ENCODE assay signal across 17 cellular contexts in the genomic region with DNA sequence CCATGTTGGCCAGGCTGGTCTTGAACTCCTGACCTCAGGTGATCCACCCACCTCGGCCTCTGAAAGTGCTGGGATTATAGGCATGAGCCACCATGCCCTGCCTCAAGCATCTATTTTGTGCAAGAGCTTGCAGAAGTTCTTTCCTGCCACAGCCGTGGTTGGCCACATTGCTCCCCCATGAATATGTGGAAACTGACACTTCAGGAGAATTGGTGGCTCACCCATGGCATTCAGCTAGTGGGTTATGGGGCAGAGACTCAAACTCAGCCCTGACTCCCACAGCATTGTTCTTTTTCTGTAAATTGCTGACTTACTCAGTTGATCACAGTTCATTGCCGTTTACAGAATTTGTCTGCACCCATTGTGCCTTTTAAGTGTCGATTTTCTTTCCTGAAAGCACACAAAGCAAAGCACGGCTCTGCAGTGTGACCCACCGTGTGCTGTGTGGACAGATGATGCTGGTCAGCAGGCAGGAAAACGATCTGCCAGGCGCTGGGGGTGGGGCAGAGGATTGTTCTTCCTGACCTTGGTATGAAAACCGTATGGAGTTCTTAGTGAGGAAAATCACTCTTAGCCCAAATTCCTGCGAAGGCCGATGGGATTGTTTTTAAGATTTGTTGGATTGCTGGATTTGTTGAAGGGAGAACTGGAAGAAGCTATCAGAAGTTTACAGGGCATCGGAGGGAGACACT.
A peak's percentile ranks its signal among the peaks of the same experiment; 100 is the strongest.
DNase-seq lines count a peak whose midpoint lies in the region; ATAC-seq and TF ChIP-seq lines count a peak whose summit lies in the region.
"Had no signal": no experiment of that assay in that cellular context is flagged by ENCODE, and none has a peak within 500 bp of the region (broad histone marks: within the 10 kb centered on the region; RNA-seq: fewer than 3 reads in every experiment).

No MANE protein-coding gene starts in this region.

- ATAC-seq in WTC11 (no peak), left lobe of liver (peak; percentile 38), GM21367 (IDR thresholded peaks at IDR 0.05; ENCODE audit: unreplicated experiment) (no peak)
- ATAC-seq in effector memory CD8-positive, alpha-beta T cell (replicated peaks): no peak
- ATAC-seq: T-cell had no signal

- TF ChIP-seq POLR2A in tibial nerve (IDR thresholded peaks at IDR 0.05): no peak

- CTCF ChIA-PET in WTC11 (lab: Charles Lee): interaction anchor here (1.3 kb wide), 1 partner anchor 13 kb away, joined by 5 read pairs; no protein-coding TSS in a partner anchor

- H3K36me3 ChIP-seq in right atrium auricular region (no peaks in the 10 kb centered on the region), tibial nerve (no peaks in the 10 kb centered on the region)

- H3K9me3 Mint-ChIP-seq in WTC11: no peaks in the 10 kb centered on the region
- H3K9me3 Mint-ChIP-seq in effector memory CD8-positive, alpha-beta T cell: no peaks in the 10 kb centered on the region
- H3K9me3 Mint-ChIP-seq: activated naive CD8-positive, alpha-beta T cell treated with anti-CD3 and anti-CD28 coated beads, Interleukin-2, amount 10 ng/mL, durations not matched to agents 7 days and 5 days; IgD-negative memory B cell; T-cell had no signal

- H3K4me1 ChIP-seq in right atrium auricular region (peaks cover 0 to 26% of the 10 kb centered on the region in 2 donors), tibial nerve (peaks cover 3 to 82% (median 30%) of the 10 kb centered on the region in 4 donors)
- H3K4me1 ChIP-seq: parathyroid adenoma had no signal

- no peaks in the 10 kb centered on the region for H3K27me3 ChIP-seq in right atrium auricular region
- H3K27me3 ChIP-seq in tibial nerve: no peaks in the 10 kb centered on the region

- H3K36me3 Mint-ChIP-seq in WTC11: no peaks in the 10 kb centered on the region
- H3K36me3 Mint-ChIP-seq in effector memory CD8-positive, alpha-beta T cell (ENCODE audit: insufficient read depth): peaks cover 7% of the 10 kb centered on the region
- H3K36me3 Mint-ChIP-seq: IgD-negative memory B cell, T-cell had no signal

- H3K4me1 Mint-ChIP-seq in WTC11: peaks cover 36% of the 10 kb centered on the region
- H3K4me1 Mint-ChIP-seq in effector memory CD8-positive, alpha-beta T cell (ENCODE audit: low read depth in 2 of 2): peaks cover 38 to 63% of the 10 kb centered on the region in 2 donors

- DNase-seq in right atrium auricular region (ENCODE audit: low spot score) (peak; percentile 54), cardiac septum (ENCODE audit: low spot score) (no peak), WTC11 (ENCODE audit: low spot score) (no peak), left lobe of liver (ENCODE audit: low spot score) (peak; percentile 70), tibial nerve (ENCODE audit: low spot score in 2 of 2) (no peak), NCI-H69 (lab: John Stamatoyannopoulos, UW) (no peak)
- no peak for DNase-seq in effector memory CD8-positive, alpha-beta T cell
- DNase-seq: activated naive CD8-positive, alpha-beta T cell treated with anti-CD3 and anti-CD28 coated beads, Interleukin-2, amount 10 ng/mL, durations not matched to agents 7 days and 5 days; erythroblast; mammary epithelial cell; NCI-H1417 treated with DMSO at 0.1 percent for 48 hours; NCI-H446 treated with DMSO at 0.1 percent for 48 hours; PC-9; T-cell had no signal

- no peak for TF ChIP-seq CTCF in right atrium auricular region (IDR thresholded peaks at IDR 0.05)
- TF ChIP-seq CTCF in WTC11 (IDR thresholded peaks at IDR 0.05): no peak
- TF ChIP-seq CTCF in tibial nerve (IDR thresholded peaks at IDR 0.05): no peak

- POLR2A ChIA-PET in WTC11 (lab: Charles Lee): interaction anchor here (1.3 kb wide), 1 partner anchor 32 kb away, joined by 3 read pairs; no protein-coding TSS in a partner anchor

- H3K9me3 ChIP-seq in right atrium auricular region (no peaks in the 10 kb centered on the region), tibial nerve (no peaks in the 10 kb centered on the region)

- H3K27ac Mint-ChIP-seq in WTC11: peak overlapping the region; percentile 55; the same call in 1 of the 2 replicates
- no peak overlapping the region for H3K27ac Mint-ChIP-seq in effector memory CD8-positive, alpha-beta T cell

- H3K4me3 Mint-ChIP-seq in WTC11: no peak overlapping the region
- H3K4me3 Mint-ChIP-seq in effector memory CD8-positive, alpha-beta T cell: no peak overlapping the region
- H3K4me3 Mint-ChIP-seq: activated naive CD8-positive, alpha-beta T cell treated with anti-CD3 and anti-CD28 coated beads, Interleukin-2, amount 10 ng/mL, durations not matched to agents 7 days and 5 days; T-cell had no signal

- H3K27ac ChIP-seq in right atrium auricular region (no peak overlapping the region), tibial nerve (peak overlapping the region in 3 of 4 donors; percentile 46 to 81 (median 79))
- H3K27ac ChIP-seq: parathyroid adenoma had no signal

- intact Hi-C loops in cardiac septum (cut with DNase I): loop anchor here (5.0 kb wide), 1 partner anchor 114 kb away; a partner anchor contains a TSS

- H3K27me3 Mint-ChIP-seq in WTC11 (ENCODE audit: low read depth): no peaks in the 10 kb centered on the region
- H3K27me3 Mint-ChIP-seq in effector memory CD8-positive, alpha-beta T cell: no peaks in the 10 kb centered on the region
- H3K27me3 Mint-ChIP-seq: activated naive CD8-positive, alpha-beta T cell treated with anti-CD3 and anti-CD28 coated beads, Interleukin-2, amount 10 ng/mL, durations not matched to agents 7 days and 5 days; T-cell had no signal

- no peak overlapping the region for H3K4me3 ChIP-seq in right atrium auricular region
- H3K4me3 ChIP-seq in tibial nerve: no peak overlapping the region
- H3K4me3 ChIP-seq: PC-9 had no signal

- TF ChIP-seq EP300 in tibial nerve (IDR thresholded peaks at IDR 0.05): no peak

- WGBS in tibial nerve, 2 donors: 22 to 27% methylated on average over 12 of the region's 12 CpGs

TF ChIP-seq in WTC11, 78 proteins besides CTCF, POLR2A, EP300 and RAD21:
- TF ChIP-seq, protein P1, sequence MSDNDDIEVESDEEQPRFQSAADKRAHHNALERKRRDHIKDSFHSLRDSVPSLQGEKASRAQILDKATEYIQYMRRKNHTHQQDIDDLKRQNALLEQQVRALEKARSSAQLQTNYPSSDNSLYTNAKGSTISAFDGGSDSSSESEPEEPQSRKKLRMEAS (CRISPR knock-in tag; IDR thresholded peaks at IDR 0.05): no peak
- no peak for TF ChIP-seq NR2C2 (CRISPR knock-in tag; IDR thresholded peaks at IDR 0.05)
- TF ChIP-seq TEAD4 (CRISPR knock-in tag; IDR thresholded peaks at IDR 0.05): no peak
- TF ChIP-seq, protein P2, sequence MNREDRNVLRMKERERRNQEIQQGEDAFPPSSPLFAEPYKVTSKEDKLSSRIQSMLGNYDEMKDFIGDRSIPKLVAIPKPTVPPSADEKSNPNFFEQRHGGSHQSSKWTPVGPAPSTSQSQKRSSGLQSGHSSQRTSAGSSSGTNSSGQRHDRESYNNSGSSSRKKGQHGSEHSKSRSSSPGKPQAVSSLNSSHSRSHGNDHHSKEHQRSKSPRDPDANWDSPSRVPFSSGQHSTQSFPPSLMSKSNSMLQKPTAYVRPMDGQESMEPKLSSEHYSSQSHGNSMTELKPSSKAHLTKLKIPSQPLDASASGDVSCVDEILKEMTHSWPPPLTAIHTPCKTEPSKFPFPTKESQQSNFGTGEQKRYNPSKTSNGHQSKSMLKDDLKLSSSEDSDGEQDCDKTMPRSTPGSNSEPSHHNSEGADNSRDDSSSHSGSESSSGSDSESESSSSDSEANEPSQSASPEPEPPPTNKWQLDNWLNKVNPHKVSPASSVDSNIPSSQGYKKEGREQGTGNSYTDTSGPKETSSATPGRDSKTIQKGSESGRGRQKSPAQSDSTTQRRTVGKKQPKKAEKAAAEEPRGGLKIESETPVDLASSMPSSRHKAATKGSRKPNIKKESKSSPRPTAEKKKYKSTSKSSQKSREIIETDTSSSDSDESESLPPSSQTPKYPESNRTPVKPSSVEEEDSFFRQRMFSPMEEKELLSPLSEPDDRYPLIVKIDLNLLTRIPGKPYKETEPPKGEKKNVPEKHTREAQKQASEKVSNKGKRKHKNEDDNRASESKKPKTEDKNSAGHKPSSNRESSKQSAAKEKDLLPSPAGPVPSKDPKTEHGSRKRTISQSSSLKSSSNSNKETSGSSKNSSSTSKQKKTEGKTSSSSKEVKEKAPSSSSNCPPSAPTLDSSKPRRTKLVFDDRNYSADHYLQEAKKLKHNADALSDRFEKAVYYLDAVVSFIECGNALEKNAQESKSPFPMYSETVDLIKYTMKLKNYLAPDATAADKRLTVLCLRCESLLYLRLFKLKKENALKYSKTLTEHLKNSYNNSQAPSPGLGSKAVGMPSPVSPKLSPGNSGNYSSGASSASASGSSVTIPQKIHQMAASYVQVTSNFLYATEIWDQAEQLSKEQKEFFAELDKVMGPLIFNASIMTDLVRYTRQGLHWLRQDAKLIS (CRISPR knock-in tag; IDR thresholded peaks at IDR 0.05; ENCODE audit: borderline replicate concordance): no peak

Comparison
In these comparisons a context has a peak if more than half of its experiments do, and no peak if none do; other contexts are left out.
1. DNase-seq: peak in right atrium auricular region (single experiment) and left lobe of liver (single experiment); none in cardiac septum (single experiment), WTC11 (single experiment), tibial nerve (0 of 2), NCI-H69 (single experiment) and effector memory CD8-positive, alpha-beta T cell (0 of 3).
2. H3K27ac ChIP-seq: peak in tibial nerve (3 of 4); none in right atrium auricular region (0 of 2).